In the genomic region with DNA sequence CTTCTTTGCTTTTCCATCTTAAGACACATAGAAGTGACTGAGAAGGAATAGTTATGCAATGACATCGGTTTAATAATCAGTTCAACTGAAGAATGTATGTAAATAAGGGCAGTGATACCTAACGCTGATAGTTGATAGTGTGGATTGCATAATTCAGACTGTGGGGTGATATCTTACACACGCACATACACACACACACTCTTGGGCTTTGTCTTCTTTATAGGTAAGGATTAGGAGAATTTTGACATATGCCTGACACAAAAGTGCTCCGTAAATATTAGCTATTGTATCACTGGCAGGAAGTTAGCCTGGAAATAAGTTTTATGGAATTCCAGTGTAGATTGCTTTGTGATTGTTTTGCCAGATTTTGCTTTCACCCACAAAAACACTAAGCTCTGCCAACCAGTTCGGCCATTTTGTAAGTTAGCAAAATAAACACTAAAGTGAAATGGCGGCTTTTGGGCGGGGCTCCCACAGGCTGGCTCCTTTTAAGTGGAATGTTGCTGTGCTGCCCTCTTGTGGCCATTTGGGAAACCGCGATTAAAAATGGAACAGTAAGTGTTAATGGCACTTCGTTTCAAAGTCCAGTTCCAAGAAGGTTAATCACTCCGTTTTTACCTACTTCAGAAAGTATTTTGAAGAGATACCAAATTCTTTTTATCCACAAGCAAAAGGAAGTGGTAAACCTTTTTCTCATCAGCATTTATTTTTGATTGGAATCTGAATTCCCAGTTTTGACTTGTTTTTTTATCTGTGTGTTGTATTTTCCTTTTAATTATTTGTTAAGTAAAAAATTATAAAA, we compare ENCODE assay signal across 8 cellular contexts.
DNase-seq lines count a peak whose midpoint lies in the region; ATAC-seq lines count a peak whose summit lies in the region.

No MANE protein-coding gene starts in this region.

- ATAC-seq in HG03135 (IDR thresholded peaks at IDR 0.05; ENCODE audit: unreplicated experiment) (peak; percentile 46), GM21360 (IDR thresholded peaks at IDR 0.05; ENCODE audit: unreplicated experiment) (no peak)

- peak; percentile 69 for DNase-seq in DMS79 (lab: John Stamatoyannopoulos, UW)
- DNase-seq in NCI-H345 treated with DMSO at 0.1 percent for 48 hours (lab: John Stamatoyannopoulos, UW; ENCODE audit: unreplicated experiment): peak; percentile 65
- DNase-seq in activated CD4-positive, CD25-positive, alpha-beta regulatory T cell treated with anti-CD3 and anti-CD28 coated beads, Interleukin-2, amount 50 U/mL, for 16 hours (ENCODE audit: low read depth, low spot score): peak; percentile 93
- DNase-seq in cerebellar cortex (ENCODE audit: low spot score): peak; percentile 95
- peak; percentile 90 for DNase-seq in islet precursor cell
- DNase-seq in stimulated activated CD4-positive, alpha-beta T cell treated with anti-CD3 and anti-CD28 coated beads, Interleukin-12 subunit alpha, Interleukin-12 subunit beta, amount 100 ng/mL, for 4 hours: peak; percentile 88
